In the genomic region with DNA sequence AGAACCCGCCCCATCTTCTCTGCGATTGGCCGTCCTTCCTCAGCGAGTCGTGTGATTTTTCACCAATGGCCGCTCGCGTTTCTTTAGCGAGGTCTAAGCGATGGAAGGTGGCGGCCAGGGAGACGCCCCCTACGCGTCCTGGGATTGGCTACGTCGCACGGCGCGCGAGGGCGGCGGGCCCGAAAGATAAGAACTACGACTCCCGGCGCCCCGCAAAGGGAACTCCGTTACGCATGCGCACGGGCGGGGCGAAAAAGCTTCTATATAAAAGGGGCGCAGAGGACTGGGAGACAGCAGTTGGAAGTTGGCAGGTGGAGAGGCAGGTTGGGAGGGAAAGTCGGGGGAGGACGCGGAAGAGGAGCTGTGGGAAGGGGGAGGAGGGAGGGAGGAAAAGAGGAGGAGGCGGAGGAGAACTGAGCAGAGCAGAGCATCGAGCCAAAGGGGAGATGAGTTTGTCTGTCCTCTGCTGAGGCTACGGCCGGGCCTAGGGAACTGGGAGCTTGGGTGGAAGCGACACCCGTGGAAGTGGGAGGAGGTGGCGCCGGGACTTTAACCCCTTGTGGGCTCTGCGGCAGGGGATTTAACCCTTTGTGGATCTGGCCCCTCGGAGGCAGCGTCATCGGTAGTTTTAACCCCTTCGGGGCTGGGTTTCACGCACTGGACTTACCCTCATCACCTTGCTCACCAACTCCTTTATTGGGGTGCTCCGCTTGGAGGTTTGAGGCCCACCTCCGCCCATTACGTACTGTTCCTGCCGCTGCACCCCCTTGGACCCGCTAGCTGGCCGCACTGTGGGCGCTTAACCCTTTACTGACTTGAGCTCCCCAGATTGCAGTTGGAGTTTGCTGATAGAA, we compare ENCODE assay signal across 8 cellular contexts. TPM values are rescaled to one million over a fixed set of nuclear protein-coding genes. Genes with fewer than 3 reads are reported as not detected.
DNase-seq lines count a peak whose midpoint lies in the region; TF ChIP-seq lines count a peak whose summit lies in the region.

A gene with protein sequence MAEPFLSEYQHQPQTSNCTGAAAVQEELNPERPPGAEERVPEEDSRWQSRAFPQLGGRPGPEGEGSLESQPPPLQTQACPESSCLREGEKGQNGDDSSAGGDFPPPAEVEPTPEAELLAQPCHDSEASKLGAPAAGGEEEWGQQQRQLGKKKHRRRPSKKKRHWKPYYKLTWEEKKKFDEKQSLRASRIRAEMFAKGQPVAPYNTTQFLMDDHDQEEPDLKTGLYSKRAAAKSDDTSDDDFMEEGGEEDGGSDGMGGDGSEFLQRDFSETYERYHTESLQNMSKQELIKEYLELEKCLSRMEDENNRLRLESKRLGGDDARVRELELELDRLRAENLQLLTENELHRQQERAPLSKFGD (plus strand): TSS at position 293 of the 854 bp plus-strand sequence. CDS start 716 bp downstream, outside the sequence.

- H3K4me3 Mint-ChIP-seq in nephron, result peak within 1 kb of the TSS; percentile 92 to 100 (median 96)
- H3K4me3 Mint-ChIP-seq in stimulated activated naive CD8-positive, alpha-beta T cell treated with anti-CD3 and anti-CD28 coated beads, Interleukin-15, Interleukin-2, amounts not matched to agents 100 ng/mL and 50 ng/mL, for 24 hours, result peak within 1 kb of the TSS; percentile 94

- peak; percentile 100 for DNase-seq in ELR (ENCODE audit: low read depth)
- DNase-seq in HAP-1 (ENCODE audit: low spot score in 2 of 2), result peak; percentile 97 to 98
- DNase-seq in MM.1S, result peak; percentile 100
- peak; percentile 96 for DNase-seq in SIG-M5 (lab: John Stamatoyannopoulos, UW)
- DNase-seq in activated gamma-delta T cell (lab: John Stamatoyannopoulos, UW), result peak; percentile 97
- peak; percentile 100 for DNase-seq in fibroblast of the aortic adventitia (ENCODE audit: low read depth)

- peaks cover 40% of the 10 kb centered on the region for H3F3A ChIP-seq in MM.1S (ENCODE audit: insufficient read depth, low read length)

- H3K27ac Mint-ChIP-seq in nephron, result peak within 1 kb of the TSS; percentile 100
- H3K27ac Mint-ChIP-seq in stimulated activated naive CD8-positive, alpha-beta T cell treated with anti-CD3 and anti-CD28 coated beads, Interleukin-15, Interleukin-2, amounts not matched to agents 100 ng/mL and 50 ng/mL, for 24 hours, result peak within 1 kb of the TSS; percentile 100

- in situ Hi-C loops in HAP-1 (cut with MboI; ENCODE audit: low sequenced_read_pairs), result no loop called here

- no peaks in the 10 kb centered on the region for H3K9me2 ChIP-seq in MM.1S (replicated peaks; ENCODE audit: insufficient read depth, low read length)

- no peaks in the 10 kb centered on the region; the same call in 1 of the 2 replicates for H4K20me1 ChIP-seq in MM.1S (ENCODE audit: insufficient read depth, low read length)

- no peaks in the 10 kb centered on the region for H3K36me3 ChIP-seq in HAP-1 (replicated peaks)
- H3K36me3 ChIP-seq in MM.1S (replicated peaks; ENCODE audit: insufficient read depth, low read length), result no peaks in the 10 kb centered on the region

- H3K9ac ChIP-seq in MM.1S (ENCODE audit: low read length), result peak within 1 kb of the TSS; percentile 97

- H3K4me1 ChIP-seq in HAP-1, result peaks cover 12% of the 10 kb centered on the region
- H3K4me1 ChIP-seq in MM.1S (ENCODE audit: low read length), result peaks cover 13% of the 10 kb centered on the region

- no peaks in the 10 kb centered on the region for H3K9me3 ChIP-seq in HAP-1
- H3K9me3 ChIP-seq in MM.1S (replicated peaks; ENCODE audit: insufficient read depth, low read length), result no peaks in the 10 kb centered on the region

- no peaks in the 10 kb centered on the region for H3K27me3 Mint-ChIP-seq in nephron (ENCODE audit: low read depth)
- H3K27me3 Mint-ChIP-seq in stimulated activated naive CD8-positive, alpha-beta T cell treated with anti-CD3 and anti-CD28 coated beads, Interleukin-15, Interleukin-2, amounts not matched to agents 100 ng/mL and 50 ng/mL, for 24 hours, result no peaks in the 10 kb centered on the region

- H3K36me3 Mint-ChIP-seq in nephron (ENCODE audit: low read depth), result peaks cover 3% of the 10 kb centered on the region
- H3K36me3 Mint-ChIP-seq in stimulated activated naive CD8-positive, alpha-beta T cell treated with anti-CD3 and anti-CD28 coated beads, Interleukin-15, Interleukin-2, amounts not matched to agents 100 ng/mL and 50 ng/mL, for 24 hours (ENCODE audit: low read depth), result peaks cover 29% of the 10 kb centered on the region

- H3K79me2 ChIP-seq in MM.1S (ENCODE audit: low read length), result peaks cover 25% of the 10 kb centered on the region

- TF ChIP-seq CTCF in MM.1S (IDR thresholded peaks at IDR 0.05; ENCODE audit: low read length), result no peak
- no peak for TF ChIP-seq CTCF in fibroblast of the aortic adventitia (IDR thresholded peaks at IDR 0.05; ENCODE audit: insufficient read depth, low read length)
- TF ChIP-seq CTCF in nephron (IDR thresholded peaks at IDR 0.05; ENCODE audit: unreplicated experiment in 3 of 3), result no peak

- peak within 1 kb of the TSS; percentile 73 for H2AFZ ChIP-seq in MM.1S (ENCODE audit: low read length)

- peak within 1 kb of the TSS; percentile 90 for H3K4me2 ChIP-seq in MM.1S (ENCODE audit: low read depth, low read length)

- H3K4me3 ChIP-seq in HAP-1, result peak within 1 kb of the TSS; percentile 55
- H3K4me3 ChIP-seq in MM.1S (ENCODE audit: low read length), result peak within 1 kb of the TSS; percentile 83
- H3K4me3 ChIP-seq in fibroblast of the aortic adventitia (ENCODE audit: low read depth, low read length), result peak within 1 kb of the TSS; percentile 81

- no peaks in the 10 kb centered on the region for H3K9me3 Mint-ChIP-seq in nephron
- H3K9me3 Mint-ChIP-seq in stimulated activated naive CD8-positive, alpha-beta T cell treated with anti-CD3 and anti-CD28 coated beads, Interleukin-15, Interleukin-2, amounts not matched to agents 100 ng/mL and 50 ng/mL, for 24 hours, result no peaks in the 10 kb centered on the region

- peaks cover 36% of the 10 kb centered on the region for H3K4me1 Mint-ChIP-seq in nephron
- peaks cover 58% of the 10 kb centered on the region for H3K4me1 Mint-ChIP-seq in stimulated activated naive CD8-positive, alpha-beta T cell treated with anti-CD3 and anti-CD28 coated beads, Interleukin-15, Interleukin-2, amounts not matched to agents 100 ng/mL and 50 ng/mL, for 24 hours (ENCODE audit: low read depth)

- peak within 1 kb of the TSS; percentile 91 for H3K27ac ChIP-seq in MM.1S (ENCODE audit: low read length)

- H3K27me3 ChIP-seq in HAP-1 (ENCODE audit: low read depth) (no peaks in the 10 kb centered on the region), MM.1S (replicated peaks; ENCODE audit: insufficient read depth, low read length) (no peaks in the 10 kb centered on the region)

RNA-seq across cellular contexts. Expression of the gene that starts here (rescaled TPM):
- total RNA-seq in fibroblast of the aortic adventitia (ENCODE audit: low replicate concordance), result 9.2 and 10.0 TPM in 2 replicates

Comparison
In these comparisons a context has a peak if more than half of its experiments do, and no peak if none do; other contexts are left out.
1. Peak in every context shown above with its lines: DNase-seq, H3K4me3 ChIP-seq and H3K27ac ChIP-seq.